Comparison of ENCODE assay signal across 34 cellular contexts in the genomic region with DNA sequence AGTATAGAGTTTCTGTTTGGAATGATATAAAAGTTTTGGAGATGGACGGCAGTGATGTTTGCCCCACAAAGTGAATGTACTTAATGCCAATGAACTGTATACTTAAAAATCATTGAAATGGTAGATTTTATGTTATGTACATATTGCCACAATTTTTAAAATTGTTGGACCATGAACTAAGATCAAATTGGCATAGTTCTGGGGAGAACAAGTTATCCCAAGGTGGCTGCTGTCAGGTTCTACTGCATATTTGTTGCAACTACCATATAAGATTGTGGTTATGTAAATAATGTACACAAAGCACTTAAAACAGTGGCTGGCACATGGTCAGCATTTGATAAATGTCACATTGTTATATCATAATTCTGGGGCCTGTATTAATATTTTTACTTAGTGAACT.
A peak's percentile ranks its signal among the peaks of the same experiment; 100 is the strongest.
DNase-seq lines count a peak whose midpoint lies in the region; ATAC-seq, FAIRE-seq and TF ChIP-seq lines count a peak whose summit lies in the region.
"Had no signal": no experiment of that assay in that cellular context is flagged by ENCODE, and none has a peak within 500 bp of the region (broad histone marks: within the 10 kb centered on the region; RNA-seq: fewer than 3 reads in every experiment).

No MANE protein-coding gene starts in this region.

- H3K9me3 ChIP-seq in A549 (no peaks in the 10 kb centered on the region), PC-3 (ENCODE audit: low read length) (no peaks in the 10 kb centered on the region)
- H3K9me3 ChIP-seq: BE2C, BLaER1 had no signal

- H3K4me1 Mint-ChIP-seq in activated CD4-positive, alpha-beta T cell treated with anti-CD3 and anti-CD28 coated beads, Interleukin-2, amount 10 ng/mL, durations not matched to agents 7 days and 5 days = no peaks in the 10 kb centered on the region
- H3K4me1 Mint-ChIP-seq: B cell; CD14-positive monocyte; CD4-positive, alpha-beta memory T cell; CD4-positive, CD25-positive, alpha-beta regulatory T cell had no signal

- H3F3A ChIP-seq in PC-3 (ENCODE audit: low read length, unreplicated experiment) = peaks cover 16% of the 10 kb centered on the region

- H3K4me3 ChIP-seq in A549 (no peak overlapping the region), PC-3 (ENCODE audit: low read length) (no peak overlapping the region)
- H3K4me3 ChIP-seq: BLaER1; BLaER1 treated with 17β-estradiol and CSF1 and Interleukin-3, amounts not matched to agents 10 nM and 100 nM had no signal

- no TSS peak for BruUV-seq in PC-3 (replicated peaks; lab: Mats Ljungman, UMichigan)

- TF ChIP-seq EP300 in A549 (IDR thresholded peaks at IDR 0.05) = no peak

- intact Hi-C loops in PC-3 (cut with micrococcal nuclease) = loop anchor here (2.0 to 5.0 kb wide), 4 partner anchors 296 to 463 kb away; no protein-coding TSS in a partner anchor

- H4K20me1 ChIP-seq in PC-3 (ENCODE audit: low read length) = no peaks in the 10 kb centered on the region
- H4K20me1 ChIP-seq: BLaER1; BLaER1 treated with 17β-estradiol and CSF1 and Interleukin-3, amounts not matched to agents 10 nM and 100 nM had no signal

- no peak overlapping the region for H2AFZ ChIP-seq in PC-3 (ENCODE audit: low read length)

- no peaks in the 10 kb centered on the region for H3K36me3 ChIP-seq in PC-3 (ENCODE audit: low read depth, low read length)
- H3K36me3 ChIP-seq: BE2C; BLaER1; BLaER1 treated with 17β-estradiol and CSF1 and Interleukin-3, amounts not matched to agents 10 nM and 100 nM had no signal

- H3K27ac ChIP-seq in 22Rv1 (peak overlapping the region; percentile 51), A549 (no peak overlapping the region), PC-3 (ENCODE audit: low read length) (peak overlapping the region; percentile 87)
- H3K27ac ChIP-seq: BLaER1; BLaER1 treated with 17β-estradiol and CSF1 and Interleukin-3, amounts not matched to agents 10 nM and 100 nM; C4-2B had no signal

- no peak overlapping the region for H3K4me3 Mint-ChIP-seq in activated CD4-positive, alpha-beta T cell treated with anti-CD3 and anti-CD28 coated beads, Interleukin-2, amount 10 ng/mL, durations not matched to agents 7 days and 5 days
- H3K4me3 Mint-ChIP-seq: B cell; CD14-positive monocyte; CD4-positive, alpha-beta memory T cell; CD4-positive, alpha-beta T cell; CD4-positive, CD25-positive, alpha-beta regulatory T cell; CD8-positive, alpha-beta memory T cell; CD8-positive, alpha-beta T cell had no signal

- H3K4me1 ChIP-seq in A549 (peaks cover 20% of the 10 kb centered on the region), PC-3 (ENCODE audit: insufficient read depth, low read length) (peaks cover 29% of the 10 kb centered on the region)
- H3K4me1 ChIP-seq: BE2C; BLaER1; BLaER1 treated with 17β-estradiol and CSF1 and Interleukin-3, amounts not matched to agents 10 nM and 100 nM; Caco-2 had no signal

- no peaks in the 10 kb centered on the region for H3K79me2 ChIP-seq in PC-3 (ENCODE audit: low read length)

- CTCF ChIA-PET in A549 (lab: Yijun Ruan, JAX) = no interaction called here
- CTCF ChIA-PET in PC-3 (lab: Charles Lee) = no interaction called here
- CTCF ChIA-PET in activated CD4-positive, alpha-beta T cell treated with anti-CD3 and anti-CD28 coated beads, Interleukin-2, amount 10 ng/mL, durations not matched to agents 7 days and 5 days (lab: Charles Lee) = no interaction called here

- no peaks in the 10 kb centered on the region for H3K27me3 Mint-ChIP-seq in activated CD4-positive, alpha-beta T cell treated with anti-CD3 and anti-CD28 coated beads, Interleukin-2, amount 10 ng/mL, durations not matched to agents 7 days and 5 days
- H3K27me3 Mint-ChIP-seq: CD4-positive, alpha-beta T cell; CD4-positive, CD25-positive, alpha-beta regulatory T cell had no signal

- peak overlapping the region; percentile 43 for H3K9ac ChIP-seq in PC-3 (ENCODE audit: low read length)
- H3K9ac ChIP-seq: BLaER1; BLaER1 treated with 17β-estradiol and CSF1 and Interleukin-3, amounts not matched to agents 10 nM and 100 nM had no signal

- 89% methylated on average over 1 of the region's 1 CpG for WGBS in A549 (ENCODE audit: missing lambda C conversion rate)

- ATAC-seq in A549 (no peak), PC-3 (peak; percentile 68)
- ATAC-seq: CD8-positive, alpha-beta T cell had no signal

- peaks cover 5% of the 10 kb centered on the region for H3K9me3 Mint-ChIP-seq in activated CD4-positive, alpha-beta T cell treated with anti-CD3 and anti-CD28 coated beads, Interleukin-2, amount 10 ng/mL, durations not matched to agents 7 days and 5 days
- H3K9me3 Mint-ChIP-seq: CD4-positive, alpha-beta T cell had no signal

- no peaks in the 10 kb centered on the region for H3K9me2 ChIP-seq in PC-3 (replicated peaks; ENCODE audit: low read length)

- FAIRE-seq in A549 (lab: Jason Lieb, UNC) = no peak
- peak; percentile 32 for FAIRE-seq in D721Med (lab: Jason Lieb, UNC)
- FAIRE-seq: A204.1, G401.6 had no signal

- no peaks in the 10 kb centered on the region for H3K36me3 Mint-ChIP-seq in activated CD4-positive, alpha-beta T cell treated with anti-CD3 and anti-CD28 coated beads, Interleukin-2, amount 10 ng/mL, durations not matched to agents 7 days and 5 days (ENCODE audit: low read depth)
- H3K36me3 Mint-ChIP-seq: CD14-positive monocyte; CD4-positive, alpha-beta memory T cell; CD4-positive, CD25-positive, alpha-beta regulatory T cell; CD8-positive, alpha-beta T cell had no signal

- H3K27me3 ChIP-seq in PC-3 (ENCODE audit: low read length) = no peaks in the 10 kb centered on the region
- H3K27me3 ChIP-seq: BE2C; BLaER1; BLaER1 treated with 17β-estradiol and CSF1 and Interleukin-3, amounts not matched to agents 10 nM and 100 nM had no signal

- no peak overlapping the region for H3K27ac Mint-ChIP-seq in activated CD4-positive, alpha-beta T cell treated with anti-CD3 and anti-CD28 coated beads, Interleukin-2, amount 10 ng/mL, durations not matched to agents 7 days and 5 days
- H3K27ac Mint-ChIP-seq: B cell; CD14-positive monocyte; CD4-positive, alpha-beta T cell; CD4-positive, CD25-positive, alpha-beta regulatory T cell; CD8-positive, alpha-beta T cell had no signal

- TF ChIP-seq CTCF in 22Rv1 (IDR thresholded peaks at IDR 0.05) (no peak), A549 (IDR thresholded peaks at IDR 0.05) (no peak), D721Med (IDR thresholded peaks at IDR 0.05; ENCODE audit: insufficient read depth, missing control alignments) (no peak), PC-3 (conservative IDR thresholded peaks at IDR 0.05; ENCODE audit: low read depth, low read length) (no peak)

- no peak for TF ChIP-seq POLR2A in A549 (IDR thresholded peaks at IDR 0.05; ENCODE audit: low read length)

- no peak for TF ChIP-seq RAD21 in A549 (conservative IDR thresholded peaks at IDR 0.05 in 1 of 2, IDR thresholded peaks at IDR 0.05 in 1 of 2)

- POLR2A ChIA-PET in A549 (lab: Yijun Ruan, JAX) = no interaction called here
- POLR2A ChIA-PET in PC-3 (lab: Charles Lee; ENCODE audit: unreplicated experiment) = no interaction called here
- POLR2A ChIA-PET in activated CD4-positive, alpha-beta T cell treated with anti-CD3 and anti-CD28 coated beads, Interleukin-2, amount 10 ng/mL, durations not matched to agents 7 days and 5 days (lab: Charles Lee) = no interaction called here

- H3K4me2 ChIP-seq in A549 = peak overlapping the region; percentile 59; the same call in 2 of the 3 replicates
- peak overlapping the region; percentile 23 for H3K4me2 ChIP-seq in PC-3 (ENCODE audit: low read length)
- H3K4me2 ChIP-seq: BLaER1; BLaER1 treated with 17β-estradiol and CSF1 and Interleukin-3, amounts not matched to agents 10 nM and 100 nM had no signal

- DNase-seq in A549 (ENCODE audit: low read depth in 1 of 2, low spot score in 1 of 2) (no peak), D721Med (ENCODE audit: insufficient read length, low spot score) (no peak), PC-3 (peak; percentile 91), dermis blood vessel endothelial cell (no peak)
- no peak for DNase-seq in activated CD4-positive, alpha-beta T cell treated with anti-CD3 and anti-CD28 coated beads, Interleukin-2, amount 10 ng/mL, durations not matched to agents 7 days and 5 days
- no peak for DNase-seq in stimulated activated CD4-positive, alpha-beta T cell treated with anti-CD3 and anti-CD28 coated beads, Interleukin-12 subunit alpha, Interleukin-12 subunit beta, amount 100 ng/mL, for 4 hours
- no peak for DNase-seq in activated CD8-positive, alpha-beta memory T cell treated with anti-CD3 and anti-CD28 coated beads, Interleukin-2, amount 50 U/mL, for 4 hours
- DNase-seq: 8988T; ACHN; AML-193; BE2C; C1 segment of cervical spinal cord; Caco-2; Calu3; CD4-positive, alpha-beta memory T cell; CD4-positive, alpha-beta T cell; CD4-positive, CD25-positive, alpha-beta regulatory T cell; CD8-positive, alpha-beta memory T cell; CD8-positive, alpha-beta T cell; COR-L47; DMS 273 treated with DMSO at 0.1 percent for 48 hours; DMS153; DMS79; DMS79 treated with DMSO at 0.1 percent for 48 hours; DND-41; EL had no signal

TF ChIP-seq in A549, 52 proteins besides CTCF, POLR2A, EP300 and RAD21 (continues in another document):
- TF ChIP-seq ZC3H11A (IDR thresholded peaks at IDR 0.05) = no peak
- TF ChIP-seq, protein P1, sequence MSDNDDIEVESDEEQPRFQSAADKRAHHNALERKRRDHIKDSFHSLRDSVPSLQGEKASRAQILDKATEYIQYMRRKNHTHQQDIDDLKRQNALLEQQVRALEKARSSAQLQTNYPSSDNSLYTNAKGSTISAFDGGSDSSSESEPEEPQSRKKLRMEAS (IDR thresholded peaks at IDR 0.05) = no peak
- no peak for TF ChIP-seq RARB (CRISPR knock-in tag; IDR thresholded peaks at IDR 0.05)
- TF ChIP-seq CHD2 (IDR thresholded peaks at IDR 0.05; ENCODE audit: low read length, partially characterized antibody) = no peak
- TF ChIP-seq CHD4 (IDR thresholded peaks at IDR 0.05; ENCODE audit: borderline replicate concordance) = no peak
- no peak for TF ChIP-seq NFE2L2 (conservative IDR thresholded peaks at IDR 0.05; ENCODE audit: low read length)
- TF ChIP-seq HOXA7 (CRISPR knock-in tag; IDR thresholded peaks at IDR 0.05) = no peak
- TF ChIP-seq SREBF2 (IDR thresholded peaks at IDR 0.05) = no peak
- TF ChIP-seq MAFK (IDR thresholded peaks at IDR 0.05; ENCODE audit: partially characterized antibody) = no peak
- no peak for TF ChIP-seq BHLHE40 (IDR thresholded peaks at IDR 0.05; ENCODE audit: low read depth, low read length)
- no peak for TF ChIP-seq ATOH8 (CRISPR knock-in tag; IDR thresholded peaks at IDR 0.05; ENCODE audit: low read depth)
- TF ChIP-seq HEYL (CRISPR knock-in tag; IDR thresholded peaks at IDR 0.05) = no peak

Comparison
In these comparisons a context has a peak if more than half of its experiments do, and no peak if none do; other contexts are left out.
1. H3K27ac ChIP-seq: peak in 22Rv1 (single experiment) and PC-3 (single experiment); none in A549 (0 of 2).